8 cellular contexts compared by ENCODE assay signal in the genomic region with DNA sequence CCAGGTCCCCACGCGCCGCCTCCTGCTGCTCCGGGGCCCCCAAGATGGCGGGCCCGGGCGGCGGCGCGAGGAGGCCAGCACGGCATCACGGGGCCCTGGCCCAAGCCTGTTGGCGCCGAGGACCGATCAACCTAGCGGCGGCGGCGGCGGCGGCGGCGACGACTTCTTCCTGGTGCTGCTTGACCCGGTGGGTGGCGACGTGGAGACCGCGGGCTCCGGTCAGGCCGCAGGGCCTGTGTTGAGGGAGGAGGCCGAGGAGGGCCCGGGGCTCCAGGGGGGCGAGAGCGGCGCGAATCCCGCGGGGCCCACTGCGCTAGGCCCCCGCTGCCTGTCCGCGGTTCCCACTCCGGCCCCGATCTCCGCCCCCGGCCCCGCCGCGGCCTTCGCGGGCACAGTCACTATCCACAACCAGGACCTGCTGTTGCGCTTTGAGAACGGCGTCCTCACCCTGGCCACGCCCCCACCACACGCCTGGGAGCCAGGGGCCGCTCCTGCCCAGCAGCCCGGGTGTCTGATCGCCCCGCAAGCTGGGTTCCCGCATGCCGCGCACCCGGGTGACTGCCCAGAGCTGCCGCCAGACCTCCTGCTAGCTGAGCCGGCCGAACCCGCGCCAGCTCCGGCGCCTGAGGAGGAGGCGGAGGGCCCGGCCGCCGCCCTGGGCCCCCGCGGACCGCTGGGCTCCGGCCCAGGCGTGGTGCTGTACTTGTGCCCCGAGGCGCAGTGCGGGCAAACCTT. TPM values are rescaled to one million over a fixed set of nuclear protein-coding genes. Genes with fewer than 3 reads are reported as not detected.
DNase-seq lines count a peak whose midpoint lies in the region; ATAC-seq and TF ChIP-seq lines count a peak whose summit lies in the region.
"Not testable (repeated sequence)": the region's sequence is repeated elsewhere in the genome, so short reads cannot be mapped to it uniquely, and the experiment has no call there.

No MANE protein-coding gene starts in this region.

- H3K9ac ChIP-seq in mucosa of rectum (ENCODE audit: low read depth in 1 of 2, low read length in 2 of 2), result peak overlapping the region; percentile 28 to 62

- H3F3A ChIP-seq in DOHH2 (ENCODE audit: control insufficient read depth, insufficient read depth), result not testable (repeated sequence)

- peak overlapping the region; percentile 54 for H3K4me3 Mint-ChIP-seq in activated naive CD4-positive, alpha-beta T cell treated with anti-CD3 and anti-CD28 coated beads for 36 hours
- H3K4me3 Mint-ChIP-seq in stimulated activated memory B cell treated with anti-CD40 and anti-IgM and Interleukin-4, amounts not matched to agents 10 μg/mL and 1 μg/mL and 100 μg/mL, for 72 hours, result peak overlapping the region; percentile 66

- DNase-seq in RPMI8226 (peak; percentile 38), fibroblast of peridontal ligament (ENCODE audit: extremely low read depth) (peak; percentile 11)
- peak; percentile 13 for DNase-seq in activated naive CD4-positive, alpha-beta T cell treated with anti-CD3 and anti-CD28 coated beads for 36 hours

- not testable (repeated sequence) for H4K20me1 ChIP-seq in DOHH2 (ENCODE audit: control insufficient read depth, insufficient read depth, low read depth, low read length)

- H3K27ac ChIP-seq in DOHH2 (ENCODE audit: low read depth, low read length), result not testable (repeated sequence)
- peak overlapping the region; percentile 83 to 85 for H3K27ac ChIP-seq in mucosa of rectum (ENCODE audit: low read depth in 2 of 2, low read length in 2 of 2)

- not testable (repeated sequence) for H3K9me3 ChIP-seq in DOHH2 (ENCODE audit: control insufficient read depth, insufficient read depth, low read length); mucosa of rectum (ENCODE audit: control insufficient read depth in 2 of 2, low read length in 2 of 2)

- H3K9me3 Mint-ChIP-seq in activated naive CD4-positive, alpha-beta T cell treated with anti-CD3 and anti-CD28 coated beads for 36 hours; stimulated activated memory B cell treated with anti-CD40 and anti-IgM and Interleukin-4, amounts not matched to agents 10 μg/mL and 1 μg/mL and 100 μg/mL, for 72 hours: not testable (repeated sequence)

- not testable (repeated sequence) for H3K27me3 Mint-ChIP-seq in activated naive CD4-positive, alpha-beta T cell treated with anti-CD3 and anti-CD28 coated beads for 36 hours (ENCODE audit: low read depth); stimulated activated memory B cell treated with anti-CD40 and anti-IgM and Interleukin-4, amounts not matched to agents 10 μg/mL and 1 μg/mL and 100 μg/mL, for 72 hours

- H3K36me3 Mint-ChIP-seq in activated naive CD4-positive, alpha-beta T cell treated with anti-CD3 and anti-CD28 coated beads for 36 hours (ENCODE audit: low read depth), result peaks cover 21% of the 10 kb centered on the region
- H3K36me3 Mint-ChIP-seq in stimulated activated memory B cell treated with anti-CD40 and anti-IgM and Interleukin-4, amounts not matched to agents 10 μg/mL and 1 μg/mL and 100 μg/mL, for 72 hours, result peaks cover 23% of the 10 kb centered on the region

- not testable (repeated sequence) for H3K36me3 ChIP-seq in DOHH2 (ENCODE audit: control insufficient read depth, low read length); mucosa of rectum (ENCODE audit: control insufficient read depth in 2 of 2, insufficient read depth in 2 of 2, low read length in 2 of 2)

- H3K27ac Mint-ChIP-seq in activated naive CD4-positive, alpha-beta T cell treated with anti-CD3 and anti-CD28 coated beads for 36 hours, result not testable (repeated sequence)
- peak overlapping the region; percentile 87 for H3K27ac Mint-ChIP-seq in stimulated activated memory B cell treated with anti-CD40 and anti-IgM and Interleukin-4, amounts not matched to agents 10 μg/mL and 1 μg/mL and 100 μg/mL, for 72 hours

- intact Hi-C loops in activated naive CD4-positive, alpha-beta T cell treated with anti-CD3 and anti-CD28 coated beads for 36 hours (cut with micrococcal nuclease), result loop anchor here (5.0 kb wide), 3 partner anchors 320 to 1030 kb away; a partner anchor contains a TSS

- H3K27me3 ChIP-seq in DOHH2 (ENCODE audit: control insufficient read depth, low read length); mucosa of rectum (ENCODE audit: control insufficient read depth in 2 of 2, insufficient read depth in 2 of 2, low read length in 2 of 2): not testable (repeated sequence)

- peaks cover 49% of the 10 kb centered on the region for H3K79me2 ChIP-seq in DOHH2 (ENCODE audit: control insufficient read depth, low read length)

- H3K4me1 Mint-ChIP-seq in activated naive CD4-positive, alpha-beta T cell treated with anti-CD3 and anti-CD28 coated beads for 36 hours (ENCODE audit: low read depth), result peaks cover 24% of the 10 kb centered on the region
- peaks cover 29% of the 10 kb centered on the region for H3K4me1 Mint-ChIP-seq in stimulated activated memory B cell treated with anti-CD40 and anti-IgM and Interleukin-4, amounts not matched to agents 10 μg/mL and 1 μg/mL and 100 μg/mL, for 72 hours

- H3K4me3 ChIP-seq in DOHH2 (ENCODE audit: low read length) (peak overlapping the region; percentile 75), mucosa of rectum (ENCODE audit: low read length in 2 of 2) (peak overlapping the region; percentile 58 to 66)

- H3K9me2 ChIP-seq in DOHH2 (replicated peaks; ENCODE audit: control insufficient read depth, low read length), result not testable (repeated sequence)

- CTCF ChIA-PET in activated naive CD4-positive, alpha-beta T cell treated with anti-CD3 and anti-CD28 coated beads for 36 hours (lab: Charles Lee), result not testable (repeated sequence)

- peak overlapping the region; percentile 58 for H3K4me2 ChIP-seq in DOHH2 (ENCODE audit: low read length)

- not testable (repeated sequence) for TF ChIP-seq CTCF in DOHH2 (IDR thresholded peaks at IDR 0.05; ENCODE audit: low read depth, low read length, poor library complexity, severe bottlenecking)

- peaks cover 17% of the 10 kb centered on the region for H3K4me1 ChIP-seq in DOHH2 (ENCODE audit: control insufficient read depth, low read length)
- H3K4me1 ChIP-seq in mucosa of rectum (ENCODE audit: control insufficient read depth in 2 of 2, insufficient read depth in 2 of 2, low read length in 2 of 2), result peaks cover 0 to 11% of the 10 kb centered on the region in 2 donors

- peak; percentile 88 for ATAC-seq in GM21528 (IDR thresholded peaks at IDR 0.05; ENCODE audit: low FRiP score, unreplicated experiment)
- peak; percentile 80 for ATAC-seq in HG03457 (IDR thresholded peaks at IDR 0.05; ENCODE audit: unreplicated experiment)
- ATAC-seq in stimulated activated memory B cell treated with anti-CD40 and anti-IgM and Interleukin-4, amounts not matched to agents 10 μg/mL and 1 μg/mL and 100 μg/mL, for 72 hours, result peak; percentile 91

RNA-seq across cellular contexts. Expression of a gene that starts 0.5 kb away (rescaled TPM):
- total RNA-seq in activated naive CD4-positive, alpha-beta T cell treated with anti-CD3 and anti-CD28 coated beads for 36 hours, result 1 to 10 TPM; 4.6 to 4.8 TPM
